12 cellular contexts compared by ENCODE assay signal in the genomic region with DNA sequence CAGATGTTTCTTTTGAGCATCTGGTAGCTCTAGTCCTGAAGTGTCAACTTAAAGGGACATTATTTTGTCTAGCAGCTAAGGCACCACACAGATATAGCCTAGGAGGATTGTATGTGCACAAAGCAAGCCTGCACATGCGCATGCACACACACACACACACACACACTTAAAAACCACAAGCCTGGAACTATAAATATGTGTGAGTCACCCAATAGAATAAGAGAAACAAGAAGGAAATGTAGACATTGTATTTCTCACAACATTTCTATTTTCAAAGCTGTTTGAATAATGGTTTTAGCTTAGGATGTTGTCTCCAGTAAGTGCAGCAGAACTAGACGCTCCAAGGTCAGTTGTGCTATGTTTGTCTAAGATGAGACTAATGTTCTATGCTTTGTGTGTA.
A peak's percentile ranks its signal among the peaks of the same experiment; 100 is the strongest.
DNase-seq lines count a peak whose midpoint lies in the region; ATAC-seq and TF ChIP-seq lines count a peak whose summit lies in the region.
"Had no signal": no experiment of that assay in that cellular context is flagged by ENCODE, and none has a peak within 500 bp of the region (broad histone marks: within the 10 kb centered on the region; RNA-seq: fewer than 3 reads in every experiment).

No MANE protein-coding gene starts in this region.

- DNase-seq in NCI-H2081 (lab: John Stamatoyannopoulos, UW) (peak; percentile 13 to 54), NCI-H2081 treated with DMSO at 0.1 percent for 48 hours (lab: John Stamatoyannopoulos, UW) (no peak), NOMO-1 (lab: John Stamatoyannopoulos, UW; ENCODE audit: unreplicated experiment in 2 of 2) (peak; percentile 54 to 56), epithelial cell of prostate (ENCODE audit: low read depth, low spot score) (peak; percentile 37), skeletal muscle cell (ENCODE audit: low read depth) (peak; percentile 80), ascending aorta (ENCODE audit: low spot score in 2 of 2) (no peak), NCI-H510A treated with DMSO at 0.1 percent for 48 hours (lab: John Stamatoyannopoulos, UW) (no peak)
- DNase-seq: activated naive CD8-positive, alpha-beta T cell treated with anti-CD3 and anti-CD28 coated beads, Interleukin-2, amount 10 ng/mL, durations not matched to agents 7 days and 5 days; DND-41; effector CD8-positive, alpha-beta T cell; NCI-H1092 treated with DMSO at 0.1 percent for 48 hours had no signal

- no peak for TF ChIP-seq CTCF in ascending aorta (IDR thresholded peaks at IDR 0.05)

- no peaks in the 10 kb centered on the region for H3K27me3 ChIP-seq in ascending aorta

- no peaks in the 10 kb centered on the region for H3K36me3 ChIP-seq in ascending aorta

- intact Hi-C loops in ascending aorta (cut with DNase I) = no loop called here

- H3K9me3 ChIP-seq in ascending aorta = no peaks in the 10 kb centered on the region

- no peak overlapping the region for H3K27ac ChIP-seq in epithelial cell of prostate
- no peak overlapping the region for H3K27ac ChIP-seq in ascending aorta

- ATAC-seq in GM18502 (IDR thresholded peaks at IDR 0.05; ENCODE audit: poor library complexity, unreplicated experiment) = no peak

- H3K4me1 ChIP-seq in ascending aorta = no peaks in the 10 kb centered on the region

- H3K4me3 ChIP-seq in skeletal muscle cell (ENCODE audit: low read depth, low read length) = no peak overlapping the region
- no peak overlapping the region for H3K4me3 ChIP-seq in ascending aorta

Comparison
In these comparisons a context has a peak if more than half of its experiments do, and no peak if none do; other contexts are left out.
1. DNase-seq: peak in NCI-H2081 (2 of 2), NOMO-1 (2 of 2), epithelial cell of prostate (single experiment) and skeletal muscle cell (single experiment); none in NCI-H2081 treated with DMSO at 0.1 percent for 48 hours (single experiment), ascending aorta (0 of 2) and NCI-H510A treated with DMSO at 0.1 percent for 48 hours (single experiment).